Comparison of ENCODE assay signal across 9 cellular contexts in genomic region chr6:11324453-11325023, GRCh38.
A peak's percentile ranks its signal among the peaks of the same experiment; 100 is the strongest.
DNase-seq lines count a peak whose midpoint lies in the region; ATAC-seq and TF ChIP-seq lines count a peak whose summit lies in the region.
"Had no signal": no experiment of that assay in that cellular context is flagged by ENCODE, and none has a peak within 500 bp of the region (broad histone marks: within the 10 kb centered on the region; RNA-seq: fewer than 3 reads in every experiment).

No MANE protein-coding gene starts in this region.

- H3K27ac Mint-ChIP-seq in activated naive CD8-positive, alpha-beta T cell treated with anti-CD3 and anti-CD28 coated beads, Interleukin-2, amount 10 ng/mL, durations not matched to agents 7 days and 5 days: peak overlapping the region; percentile 71

- H3K36me3 ChIP-seq in breast epithelium: no peaks in the 10 kb centered on the region

- peaks cover 36% of the 10 kb centered on the region for H3K4me1 Mint-ChIP-seq in activated naive CD8-positive, alpha-beta T cell treated with anti-CD3 and anti-CD28 coated beads, Interleukin-2, amount 10 ng/mL, durations not matched to agents 7 days and 5 days

- TF ChIP-seq POLR2A in breast epithelium (IDR thresholded peaks at IDR 0.05): no peak

- no peaks in the 10 kb centered on the region for H3K27me3 Mint-ChIP-seq in activated naive CD8-positive, alpha-beta T cell treated with anti-CD3 and anti-CD28 coated beads, Interleukin-2, amount 10 ng/mL, durations not matched to agents 7 days and 5 days

- TF ChIP-seq CTCF in breast epithelium (IDR thresholded peaks at IDR 0.05): no peak

- intact Hi-C loops in breast epithelium (cut with DNase I; ENCODE audit: low total_unique reads): no loop called here

- DNase-seq in activated T-cell treated with anti-CD3 and anti-CD28 coated beads for 48 hours (ENCODE audit: low read depth): peak; percentile 48
- DNase-seq in activated T-cell treated with anti-CD3 and anti-CD28 coated beads for 4 hours: no peak
- no peak for DNase-seq in activated naive CD8-positive, alpha-beta T cell treated with anti-CD3 and anti-CD28 coated beads, Interleukin-2, amount 10 ng/mL, durations not matched to agents 7 days and 5 days
- peak; percentile 55 for DNase-seq in stimulated activated naive CD8-positive, alpha-beta T cell treated with anti-CD3 and anti-CD28 coated beads, Interleukin-15, Interleukin-2, amounts not matched to agents 100 U/mL and 50 U/mL, for 24 hours
- no peak for DNase-seq in C1 segment of cervical spinal cord (lab: John Stamatoyannopoulos, UW)
- no peak for DNase-seq in hepatic stellate cell (ENCODE audit: low spot score)
- no peak for DNase-seq in breast epithelium (ENCODE audit: low spot score in 2 of 2)

- no peaks in the 10 kb centered on the region for H3K27me3 ChIP-seq in breast epithelium

- H3K4me1 ChIP-seq in breast epithelium: no peaks in the 10 kb centered on the region

- peak overlapping the region; percentile 33 for H3K4me3 Mint-ChIP-seq in activated naive CD8-positive, alpha-beta T cell treated with anti-CD3 and anti-CD28 coated beads, Interleukin-2, amount 10 ng/mL, durations not matched to agents 7 days and 5 days

- H3K4me3 ChIP-seq in breast epithelium: no peak overlapping the region

- H3K36me3 Mint-ChIP-seq in activated naive CD8-positive, alpha-beta T cell treated with anti-CD3 and anti-CD28 coated beads, Interleukin-2, amount 10 ng/mL, durations not matched to agents 7 days and 5 days: peaks cover 58% of the 10 kb centered on the region

- H3K9me3 ChIP-seq in breast epithelium: no peaks in the 10 kb centered on the region

- H3K9me3 Mint-ChIP-seq in activated naive CD8-positive, alpha-beta T cell treated with anti-CD3 and anti-CD28 coated beads, Interleukin-2, amount 10 ng/mL, durations not matched to agents 7 days and 5 days: peaks cover 1% of the 10 kb centered on the region

- POLR2A ChIA-PET in activated naive CD8-positive, alpha-beta T cell treated with anti-CD3 and anti-CD28 coated beads, Interleukin-2, amount 10 ng/mL, durations not matched to agents 7 days and 5 days (lab: Charles Lee): interaction anchor here (0.7 to 1.1 kb wide), 2 partner anchors 40 to 66 kb away, joined by 4 to 5 read pairs; no protein-coding TSS in a partner anchor

- ATAC-seq in HG03280 (IDR thresholded peaks at IDR 0.05; ENCODE audit: unreplicated experiment): peak; percentile 84
- peak; percentile 86 for ATAC-seq in activated naive CD8-positive, alpha-beta T cell treated with anti-CD3 and anti-CD28 coated beads, Interleukin-2, amount 10 ng/mL, durations not matched to agents 7 days and 5 days (ENCODE audit: low read depth)
- ATAC-seq in stimulated activated naive CD8-positive, alpha-beta T cell treated with anti-CD3 and anti-CD28 coated beads, Interleukin-15, Interleukin-2, amounts not matched to agents 100 U/mL and 50 U/mL, for 24 hours: peak; percentile 91

- no peak overlapping the region for H3K27ac ChIP-seq in breast epithelium
- H3K27ac ChIP-seq: KMS-11 had no signal

Comparison
In these comparisons a context has a peak if more than half of its experiments do, and no peak if none do; other contexts are left out.
1. DNase-seq: peak in activated T-cell treated with anti-CD3 and anti-CD28 coated beads for 48 hours (single experiment) and stimulated activated naive CD8-positive, alpha-beta T cell treated with anti-CD3 and anti-CD28 coated beads, Interleukin-15, Interleukin-2, amounts not matched to agents 100 U/mL and 50 U/mL, for 24 hours (single experiment); none in activated T-cell treated with anti-CD3 and anti-CD28 coated beads for 4 hours (single experiment), activated naive CD8-positive, alpha-beta T cell treated with anti-CD3 and anti-CD28 coated beads, Interleukin-2, amount 10 ng/mL, durations not matched to agents 7 days and 5 days (single experiment), C1 segment of cervical spinal cord (0 of 14), hepatic stellate cell (single experiment) and breast epithelium (0 of 2).
2. Peak in every context shown above with its lines, with median percentiles within 50 percentile points of each other: ATAC-seq.